Comparison of ENCODE assay signal across 9 cellular contexts in genomic region chr9:16213781-16214515, GRCh38.
DNase-seq lines count a peak whose midpoint lies in the region; ATAC-seq and TF ChIP-seq lines count a peak whose summit lies in the region.
"Had no signal": no experiment of that assay in that cellular context is flagged by ENCODE, and none has a peak within 500 bp of the region (broad histone marks: within the 10 kb centered on the region; RNA-seq: fewer than 3 reads in every experiment).

No MANE protein-coding gene starts in this region.

- TF ChIP-seq POLR2A in gastroesophageal sphincter (IDR thresholded peaks at IDR 0.05) (no peak), prostate gland (IDR thresholded peaks at IDR 0.05) (no peak)

- TF ChIP-seq CTCF in gastroesophageal sphincter (IDR thresholded peaks at IDR 0.05) (no peak), prostate gland (IDR thresholded peaks at IDR 0.05) (no peak)

- ATAC-seq in gastroesophageal sphincter (peak; percentile 87), GM18502 (IDR thresholded peaks at IDR 0.05; ENCODE audit: poor library complexity, unreplicated experiment) (no peak), GM18861 (IDR thresholded peaks at IDR 0.05; ENCODE audit: unreplicated experiment) (no peak)

- H3K4me1 ChIP-seq in gastroesophageal sphincter (peaks cover 4 to 27% (median 11%) of the 10 kb centered on the region in 3 donors), prostate gland (replicated peaks) (no peaks in the 10 kb centered on the region)

- H3K27me3 ChIP-seq in gastroesophageal sphincter (no peaks in the 10 kb centered on the region), prostate gland (replicated peaks; ENCODE audit: insufficient read depth) (no peaks in the 10 kb centered on the region)

- no peak overlapping the region for H3K4me3 ChIP-seq in gastroesophageal sphincter
- H3K4me3 ChIP-seq in prostate gland: no peak overlapping the region

- 40 to 100% methylated on average over 2 to 6 of the region's 6 CpGs for WGBS in gastroesophageal sphincter (ENCODE audit: low coverage in 1 of 2), 2 donors
- WGBS in prostate gland: 28% methylated on average over 6 of the region's 6 CpGs

- H3K27ac ChIP-seq in gastroesophageal sphincter (peak overlapping the region in 2 of 4 donors; percentile 42 to 44), prostate gland (peak overlapping the region in 1 of 2 donors; percentile 25)

- no peaks in the 10 kb centered on the region for H3K9me3 ChIP-seq in gastroesophageal sphincter
- H3K9me3 ChIP-seq in prostate gland: no peaks in the 10 kb centered on the region

- DNase-seq in AG20443 (ENCODE audit: low spot score): peak; percentile 92
- DNase-seq in T1000 (lab: John Stamatoyannopoulos, UW): peak; percentile 11
- peak; percentile 82 for DNase-seq in prostate gland (ENCODE audit: low spot score)
- no peak for DNase-seq in NCI-H2081 treated with DMSO at 0.1 percent for 48 hours (lab: John Stamatoyannopoulos, UW)
- no peak for DNase-seq in RKO (ENCODE audit: low spot score)
- DNase-seq: KBM-7 had no signal

- no peak for TF ChIP-seq EP300 in gastroesophageal sphincter (IDR thresholded peaks at IDR 0.05)

- intact Hi-C loops in prostate gland (cut with DNase I): no loop called here

- H3K36me3 ChIP-seq in gastroesophageal sphincter (no peaks in the 10 kb centered on the region), prostate gland (no peaks in the 10 kb centered on the region)

Comparison
In these comparisons a context has a peak if more than half of its experiments do, and no peak if none do; other contexts are left out.
1. DNase-seq: peak in AG20443 (single experiment), T1000 (single experiment) and prostate gland (single experiment); none in NCI-H2081 treated with DMSO at 0.1 percent for 48 hours (single experiment) and RKO (single experiment).